ENCODE assay signal across 8 cellular contexts in the genomic region with DNA sequence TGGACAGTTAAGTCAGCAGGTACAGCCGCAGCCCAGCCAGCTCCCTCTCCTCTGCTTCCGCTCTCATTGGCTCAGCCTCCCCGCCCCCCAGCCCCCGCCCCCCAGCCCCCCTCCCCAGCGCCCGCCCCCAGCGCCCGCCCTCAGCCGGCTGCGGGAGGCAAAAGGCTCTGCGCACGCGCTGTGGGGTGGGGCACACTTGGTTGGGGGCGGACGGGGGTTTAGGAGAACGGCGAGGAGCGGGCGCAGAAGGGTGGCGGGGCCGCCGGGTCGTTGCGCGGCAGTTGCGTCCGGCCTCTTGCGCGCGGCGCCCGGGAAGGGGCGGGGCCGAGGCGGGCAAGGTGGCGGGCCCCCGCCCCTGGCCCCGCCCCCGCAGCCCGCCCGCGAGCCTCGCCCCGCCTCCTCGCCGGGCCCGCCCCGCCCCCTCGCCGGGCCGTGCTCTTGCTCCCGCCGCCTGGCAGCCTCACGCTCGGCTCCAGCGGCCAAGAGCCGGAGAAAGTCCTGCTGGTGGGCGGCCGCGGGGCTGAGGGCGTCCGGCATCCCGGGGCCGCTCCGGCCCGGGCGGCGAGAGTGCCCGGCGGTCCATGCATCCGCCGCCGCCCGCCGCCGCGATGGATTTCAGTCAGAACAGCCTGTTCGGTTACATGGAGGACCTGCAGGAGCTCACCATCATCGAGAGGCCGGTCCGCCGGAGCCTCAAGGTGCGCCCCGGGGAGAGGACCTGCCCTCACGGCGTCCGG. TPM values are rescaled to one million over a fixed set of nuclear protein-coding genes. Genes with fewer than 3 reads are reported as not detected.
DNase-seq lines count a peak whose midpoint lies in the region; ATAC-seq and TF ChIP-seq lines count a peak whose summit lies in the region.

A gene with protein sequence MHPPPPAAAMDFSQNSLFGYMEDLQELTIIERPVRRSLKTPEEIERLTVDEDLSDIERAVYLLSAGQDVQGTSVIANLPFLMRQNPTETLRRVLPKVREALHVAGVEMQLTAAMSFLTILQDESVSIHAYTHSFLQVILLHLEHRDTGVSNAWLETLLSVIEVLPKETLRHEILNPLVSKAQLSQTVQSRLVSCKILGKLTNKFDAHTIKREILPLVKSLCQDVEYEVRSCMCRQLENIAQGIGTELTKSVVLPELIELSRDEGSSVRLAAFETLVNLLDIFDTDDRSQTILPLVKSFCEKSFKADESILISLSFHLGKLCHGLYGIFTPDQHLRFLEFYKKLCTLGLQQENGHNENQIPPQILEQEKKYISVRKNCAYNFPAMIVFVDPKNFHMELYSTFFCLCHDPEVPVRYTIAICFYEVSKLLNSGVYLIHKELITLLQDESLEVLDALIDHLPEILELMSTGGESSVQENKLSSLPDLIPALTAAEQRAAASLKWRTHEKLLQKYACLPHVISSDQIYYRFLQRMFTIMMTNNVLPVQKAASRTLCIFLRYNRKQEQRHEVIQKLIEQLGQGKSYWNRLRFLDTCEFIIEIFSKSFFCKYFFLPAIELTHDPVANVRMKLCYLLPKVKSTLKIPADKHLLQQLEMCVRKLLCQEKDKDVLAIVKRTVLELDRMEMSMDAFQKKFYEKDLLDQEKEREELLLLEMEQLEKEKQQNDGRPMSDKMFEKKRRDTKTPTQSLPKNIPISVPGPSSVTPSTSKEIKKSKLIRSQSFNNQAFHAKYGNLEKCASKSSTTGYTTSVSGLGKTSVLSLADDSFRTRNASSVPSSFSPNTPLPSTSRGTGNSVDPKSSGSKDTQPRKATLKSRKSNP (plus strand): TSS at position 438 of the 737 bp plus-strand sequence. CDS start 144 bp downstream, at position 582.

- peaks cover 66% of the 10 kb centered on the region for H3K27me3 Mint-ChIP-seq in nephron progenitor cell (ENCODE audit: low read depth, poor library complexity)

- peaks cover 3% of the 10 kb centered on the region for H3K9me3 Mint-ChIP-seq in nephron progenitor cell

- TF ChIP-seq CTCF in RWPE1 (conservative IDR thresholded peaks at IDR 0.05; ENCODE audit: low read depth): no peak
- no peak for TF ChIP-seq CTCF in fibroblast of the aortic adventitia (IDR thresholded peaks at IDR 0.05; ENCODE audit: insufficient read depth, low read length)
- no peak for TF ChIP-seq CTCF in nephron progenitor cell (IDR thresholded peaks at IDR 0.05)

- peak within 1 kb of the TSS; percentile 85 for H3K4me3 Mint-ChIP-seq in nephron progenitor cell

- DNase-seq in DMS 273 (lab: John Stamatoyannopoulos, UW; ENCODE audit: unreplicated experiment): peak; percentile 96
- peak; percentile 73 to 82 for DNase-seq in Kasumi-1 (lab: John Stamatoyannopoulos, UW)
- peak; percentile 83 for DNase-seq in RWPE1 (ENCODE audit: low spot score)
- peak; percentile 82 for DNase-seq in activated T-helper 9 cell treated with anti-CD3 and anti-CD28 coated beads, Interleukin-2, amount 50 U/mL, for 16 hours (ENCODE audit: low read depth)
- DNase-seq in fibroblast of the aortic adventitia (ENCODE audit: low read depth): peak; percentile 71
- DNase-seq in nephron progenitor cell: peak; percentile 98
- peak; percentile 84 for DNase-seq in stimulated activated naive CD8-positive, alpha-beta T cell treated with anti-CD3 and anti-CD28 coated beads, Interleukin-15, Interleukin-2, amounts not matched to agents 100 U/mL and 50 U/mL, for 24 hours

- POLR2A ChIA-PET in RWPE1 (lab: Yijun Ruan, JAX; ENCODE audit: low non-redundant PET): no interaction called here

- peak within 1 kb of the TSS; percentile 35 for H3K27ac ChIP-seq in RWPE1

- H3K4me1 Mint-ChIP-seq in nephron progenitor cell: peaks cover 8% of the 10 kb centered on the region

- CTCF ChIA-PET in RWPE1 (lab: Yijun Ruan, JAX): interaction anchor here (0.6 kb wide), 1 partner anchor 38 kb away, joined by 3 read pairs; no protein-coding TSS in a partner anchor

- peak within 1 kb of the TSS; percentile 64 for H3K4me3 ChIP-seq in fibroblast of the aortic adventitia (ENCODE audit: low read depth, low read length)

- no peak within 1 kb of the TSS for H3K27ac Mint-ChIP-seq in nephron progenitor cell

- no peaks in the 10 kb centered on the region for H3K36me3 Mint-ChIP-seq in nephron progenitor cell (ENCODE audit: low read depth)

- peak; percentile 83 for ATAC-seq in GM21723 (IDR thresholded peaks at IDR 0.05; ENCODE audit: unreplicated experiment)
- peak; percentile 87 for ATAC-seq in stimulated activated naive CD8-positive, alpha-beta T cell treated with anti-CD3 and anti-CD28 coated beads, Interleukin-15, Interleukin-2, amounts not matched to agents 100 U/mL and 50 U/mL, for 24 hours

RNA-seq across cellular contexts. Expression of the gene that starts here (rescaled TPM):
- 0.98 and 7.0 TPM in 2 replicates for total RNA-seq in fibroblast of the aortic adventitia (ENCODE audit: low replicate concordance)

Comparison
In these comparisons a context has a peak if more than half of its experiments do, and no peak if none do; other contexts are left out.
1. Peak in every context shown above with its lines: DNase-seq, ATAC-seq, H3K4me3 ChIP-seq and H3K27ac ChIP-seq.